Comparison of ENCODE assay signal across 24 cellular contexts in the genomic region with DNA sequence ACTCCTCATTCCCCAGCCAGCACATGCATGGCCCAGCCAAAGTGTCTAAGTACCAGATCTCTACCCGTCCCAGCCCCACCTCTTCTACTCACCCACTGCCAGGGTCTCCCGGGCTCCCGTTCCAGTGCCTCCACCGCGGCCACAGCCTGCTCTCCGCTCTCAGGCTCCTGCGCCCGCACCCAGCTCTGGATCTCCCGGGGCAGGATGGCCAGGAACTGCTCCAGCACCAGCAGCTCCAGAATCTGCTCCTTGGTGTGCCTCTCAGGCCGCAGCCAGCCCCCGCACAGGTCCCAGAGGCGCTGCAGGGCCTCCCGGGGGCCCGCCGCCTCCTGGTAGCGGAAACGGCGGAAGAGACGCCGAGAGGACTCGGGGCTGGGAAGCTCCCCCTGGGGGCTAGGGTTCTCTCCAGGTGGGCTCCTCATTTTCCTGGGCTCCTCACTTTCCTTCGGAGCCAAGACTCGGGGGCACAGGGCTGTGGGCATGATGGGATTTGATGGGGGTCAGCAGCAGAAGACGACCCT.
"Had no signal": no experiment of that assay in that cellular context is flagged by ENCODE, and none has a peak within 500 bp of the region (broad histone marks: within the 10 kb centered on the region; RNA-seq: fewer than 3 reads in every experiment).

No MANE protein-coding gene starts in this region.

- H3K27me3 Mint-ChIP-seq: activated B cell treated with CpG ODN at 0.5 μM for 24 hours; activated naive CD8-positive, alpha-beta T cell treated with anti-CD3 and anti-CD28 coated beads for 36 hours; progenitor cell of endocrine pancreas; T-helper 17 cell had no signal

- H3K9me3 ChIP-seq: gastrocnemius medialis, heart right ventricle, lower lobe of right lung had no signal

- DNase-seq: activated B cell treated with CpG ODN at 0.5 μM for 24 hours; activated CD4-positive, alpha-beta T cell treated with anti-CD3 and anti-CD28 coated beads for 48 hours; activated CD8-positive, alpha-beta memory T cell treated with anti-CD3 and anti-CD28 coated beads, Interleukin-2, amount 50 U/mL, for 48 hours; activated gamma-delta T cell treated with Interleukin-2 at 50 U/mL for 16 hours; activated naive CD8-positive, alpha-beta T cell treated with anti-CD3 and anti-CD28 coated beads for 36 hours; activated T-cell treated with anti-CD3 and anti-CD28 coated beads, Interleukin-2, amount 50 U/mL, for 72 hours; brain microvascular endothelial cell; cerebellar nuclear complex; gastrocnemius medialis; heart right ventricle; left colon; lower lobe of right lung; midbrain; occipital lobe; right cardiac atrium; small intestine; stimulated activated CD4-positive, alpha-beta T cell treated with anti-CD3 and anti-CD28 coated beads, Interleukin-4, amount 100 ng/mL, for 4 hours; stimulated activated CD8-positive, alpha-beta memory T cell treated with anti-CD3 and anti-CD28 coated beads, Interleukin-4, amount 100 ng/mL, for 48 hours; stimulated activated naive CD8-positive, alpha-beta T cell treated with anti-CD3 and anti-CD28 coated beads, Interleukin-15, Interleukin-2, amounts not matched to agents 100 U/mL and 50 U/mL, for 24 hours; T-helper 17 cell; trophoblast cell had no signal

- H3K4me3 ChIP-seq: gastrocnemius medialis, lower lobe of right lung had no signal

- FAIRE-seq: islet of Langerhans, small intestine had no signal

- H3K27me3 ChIP-seq: brain microvascular endothelial cell, gastrocnemius medialis, heart right ventricle had no signal

- ATAC-seq: activated T-cell treated with anti-CD3 and anti-CD28 coated beads, Interleukin-2, amount 50 U/mL, for 72 hours; gastrocnemius medialis; heart right ventricle; left colon; lower lobe of right lung; right cardiac atrium; stimulated activated naive CD8-positive, alpha-beta T cell treated with anti-CD3 and anti-CD28 coated beads, Interleukin-15, Interleukin-2, amounts not matched to agents 100 U/mL and 50 U/mL, for 24 hours; T-helper 17 cell had no signal

- H3K9me3 Mint-ChIP-seq: activated B cell treated with CpG ODN at 0.5 μM for 24 hours; activated naive CD8-positive, alpha-beta T cell treated with anti-CD3 and anti-CD28 coated beads for 36 hours; activated T-cell treated with anti-CD3 and anti-CD28 coated beads, Interleukin-2, amount 50 U/mL, for 72 hours; dendritic cell treated with granulocyte-macrophage colony-stimulating factor and Interleukin-4, amounts not matched to agents 40 ng/mL and 50 ng/mL, for 4 days had no signal

- H3K27ac ChIP-seq: brain microvascular endothelial cell, gastrocnemius medialis, heart right ventricle, lower lobe of right lung had no signal

- H3K4me3 Mint-ChIP-seq: dendritic cell treated with granulocyte-macrophage colony-stimulating factor and Interleukin-4, amounts not matched to agents 40 ng/mL and 50 ng/mL, for 4 days had no signal

- H3K27ac Mint-ChIP-seq: activated B cell treated with CpG ODN at 0.5 μM for 24 hours; activated naive CD8-positive, alpha-beta T cell treated with anti-CD3 and anti-CD28 coated beads for 36 hours; activated T-cell treated with anti-CD3 and anti-CD28 coated beads, Interleukin-2, amount 50 U/mL, for 72 hours; dendritic cell treated with granulocyte-macrophage colony-stimulating factor and Interleukin-4, amounts not matched to agents 40 ng/mL and 50 ng/mL, for 4 days; T-helper 17 cell had no signal
